19 cellular contexts compared by ENCODE assay signal in genomic region chr2:3584608-3585007, GRCh38. TPM values are rescaled to one million over a fixed set of nuclear protein-coding genes. Genes with fewer than 3 reads are reported as not detected.
A peak's percentile ranks its signal among the peaks of the same experiment; 100 is the strongest.
DNase-seq lines count a peak whose midpoint lies in the region; ATAC-seq and TF ChIP-seq lines count a peak whose summit lies in the region.
"Had no signal": no experiment of that assay in that cellular context is flagged by ENCODE, and none has a peak within 500 bp of the region (broad histone marks: within the 10 kb centered on the region; RNA-seq: fewer than 3 reads in every experiment).

No MANE protein-coding gene starts in this region.

- intact Hi-C loops in lower lobe of right lung (cut with DNase I) (no loop called here), stomach (cut with DNase I; ENCODE audit: low total_unique reads) (no loop called here)

- no peak for DNase-seq in brain microvascular endothelial cell
- DNase-seq in lower lobe of right lung, result no peak
- no peak for DNase-seq in stomach
- DNase-seq in DMS79 (lab: John Stamatoyannopoulos, UW), result no peak
- DNase-seq in SIG-M5 (lab: John Stamatoyannopoulos, UW), result no peak
- DNase-seq in stimulated activated CD4-positive, alpha-beta T cell treated with anti-CD3 and anti-CD28 coated beads, Interleukin-1b, Interleukin-23, amount 100 ng/mL, for 48 hours, result no peak
- DNase-seq: activated CD8-positive, alpha-beta T cell treated with anti-CD3 and anti-CD28 coated beads for 36 hours; anterior cingulate cortex; NCI-H187 treated with DMSO at 0.1 percent for 48 hours; NCI-H524; OCI-M1; stimulated activated naive CD8-positive, alpha-beta T cell treated with anti-CD3 and anti-CD28 coated beads, Interleukin-15, Interleukin-2, amounts not matched to agents 100 U/mL and 50 U/mL, for 24 hours; SW 1271; WERI-Rb-1 had no signal

- H3K27ac ChIP-seq in C4-2B, result peak overlapping the region; percentile 72
- peak overlapping the region; percentile 74 for H3K27ac ChIP-seq in brain microvascular endothelial cell
- peak overlapping the region; percentile 80 for H3K27ac ChIP-seq in lower lobe of right lung
- H3K27ac ChIP-seq in stomach, result peak overlapping the region; percentile 58 to 86 (median 80)
- H3K27ac ChIP-seq: neural progenitor cell, WERI-Rb-1 had no signal

- whole genome bisulfite sequencing in stomach, 5 donors, result 32 to 80% (median 50%) methylated on average over 2 to 3 of the region's 3 CpGs

- no peak for TF ChIP-seq EP300 in stomach (IDR thresholded peaks at IDR 0.05)

- H3K36me3 ChIP-seq in brain microvascular endothelial cell (replicated peaks) (peaks cover 27% of the 10 kb centered on the region), lower lobe of right lung (peaks cover 51% of the 10 kb centered on the region), stomach (peaks cover 31 to 46% (median 45%) of the 10 kb centered on the region in 4 donors)

- TF ChIP-seq CTCF in C4-2B (conservative IDR thresholded peaks at IDR 0.05) (no peak), brain microvascular endothelial cell (IDR thresholded peaks at IDR 0.05; ENCODE audit: low read depth, low read length, missing control alignments) (no peak), lower lobe of right lung (IDR thresholded peaks at IDR 0.05) (no peak), stomach (IDR thresholded peaks at IDR 0.05) (no peak)

- in situ Hi-C loops in brain microvascular endothelial cell (cut with HindIII; ENCODE audit: low pct_ligation_motif_present, low sequenced_read_pairs), result no loop called here

- no peak overlapping the region for H3K4me3 ChIP-seq in brain microvascular endothelial cell (ENCODE audit: low read depth, low read length)
- no peak overlapping the region for H3K4me3 ChIP-seq in lower lobe of right lung
- no peak overlapping the region for H3K4me3 ChIP-seq in stomach
- H3K4me3 ChIP-seq: neural progenitor cell, skin epidermis had no signal

- no peak for ATAC-seq in lower lobe of right lung
- ATAC-seq in HG02870 (IDR thresholded peaks at IDR 0.05; ENCODE audit: unreplicated experiment), result no peak
- ATAC-seq: activated CD8-positive, alpha-beta T cell treated with anti-CD3 and anti-CD28 coated beads for 36 hours; activated T-helper 17 cell treated with anti-CD3 and anti-CD28 coated beads, Interleukin-2, amount 50 U/mL, for 72 hours; stimulated activated naive CD8-positive, alpha-beta T cell treated with anti-CD3 and anti-CD28 coated beads, Interleukin-15, Interleukin-2, amounts not matched to agents 100 U/mL and 50 U/mL, for 24 hours had no signal

- H3K9me3 ChIP-seq in lower lobe of right lung (no peaks in the 10 kb centered on the region), stomach (no peaks in the 10 kb centered on the region)

- no peak for TF ChIP-seq POLR2A in stomach (IDR thresholded peaks at IDR 0.05)

- no peaks in the 10 kb centered on the region for H3K27me3 ChIP-seq in brain microvascular endothelial cell (replicated peaks)
- no peaks in the 10 kb centered on the region for H3K27me3 ChIP-seq in lower lobe of right lung (ENCODE audit: low read depth)
- no peaks in the 10 kb centered on the region for H3K27me3 ChIP-seq in stomach
- H3K27me3 ChIP-seq: neural progenitor cell had no signal

- H3K4me1 ChIP-seq in lower lobe of right lung, result peaks cover 3% of the 10 kb centered on the region
- peaks cover 19 to 56% (median 26%) of the 10 kb centered on the region in 4 donors for H3K4me1 ChIP-seq in stomach
- H3K4me1 ChIP-seq: neural progenitor cell had no signal

RNA-seq across cellular contexts. Expression of gene RPS7, which starts 9.5 kb away (rescaled TPM):
- total RNA-seq in lower lobe of right lung (814 TPM), stomach (1,000 to 10,000 TPM; 1,571 to 2,461 (median 2,078) TPM)
- polyA plus RNA-seq in stomach, result 1,000 to 10,000 TPM; 3,068 to 4,006 (median 3,110) TPM

RNA-seq across cellular contexts. Expression of gene COLEC11, which starts 10.3 kb away (rescaled TPM):
- total RNA-seq in lower lobe of right lung, result 0.30 TPM
- total RNA-seq in stomach, result 1 to 10 TPM in 2 of 5 donors, not detected in 3; 2.0 to 4.5 TPM
- 1 to 10 TPM; 2.1 to 9.9 (median 3.3) TPM for polyA plus RNA-seq in stomach

RNA-seq across cellular contexts. Expression of gene RNASEH1, which starts 26.5 kb away (rescaled TPM):
- total RNA-seq in lower lobe of right lung, result 17.3 TPM
- total RNA-seq in stomach, result 10 to 100 TPM in 3 of 5 donors, 1 to 10 TPM in 2; 1.7 to 32.1 (median 13.6) TPM
- 10 to 100 TPM in 1 of 3 donors, 1 to 10 TPM in 2; 4.6 to 13.9 (median 7.9) TPM for polyA plus RNA-seq in stomach
